In the genomic region with DNA sequence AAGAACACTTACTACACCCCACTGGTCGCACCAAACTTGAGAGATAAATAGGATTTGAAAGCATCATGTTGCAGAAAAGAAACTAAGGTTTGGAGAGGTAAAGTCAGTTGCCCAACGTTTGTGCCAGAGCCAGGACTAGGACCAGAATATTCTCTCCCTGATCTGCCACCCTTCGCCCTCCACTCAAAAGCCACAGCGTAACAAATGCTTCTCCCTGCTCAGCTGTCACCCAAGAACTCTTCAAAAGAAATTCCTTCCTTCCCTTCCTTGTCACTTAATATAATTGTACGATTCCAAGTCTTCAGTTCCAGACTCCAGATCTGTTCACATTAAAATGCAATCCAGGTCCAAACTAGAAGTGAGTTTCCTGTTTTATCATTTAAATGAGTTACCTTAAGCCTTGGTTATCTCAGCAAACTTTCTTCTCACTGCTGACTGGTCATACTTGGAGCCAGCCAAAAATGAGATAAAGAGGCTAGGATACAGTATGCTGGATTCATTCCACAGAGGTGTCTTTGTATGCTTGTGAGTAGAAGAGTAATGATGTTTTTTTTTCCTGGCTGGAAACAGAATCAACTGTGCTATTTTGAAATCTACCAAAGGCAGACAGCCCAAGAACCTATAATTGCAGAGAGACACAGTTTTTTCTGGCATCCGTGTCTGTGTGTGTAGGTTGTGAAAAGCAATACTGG, we compare ENCODE assay signal across 17 cellular contexts. TPM values are rescaled to one million over a fixed set of nuclear protein-coding genes. Genes with fewer than 3 reads are reported as not detected.
DNase-seq lines count a peak whose midpoint lies in the region; ATAC-seq and TF ChIP-seq lines count a peak whose summit lies in the region.
"Had no signal": no experiment of that assay in that cellular context is flagged by ENCODE, and none has a peak within 500 bp of the region (broad histone marks: within the 10 kb centered on the region; RNA-seq: fewer than 3 reads in every experiment).

No MANE protein-coding gene starts in this region.

- no peaks in the 10 kb centered on the region for H3K27me3 Mint-ChIP-seq in progenitor cell of endocrine pancreas

- in situ Hi-C loops in astrocyte of the spinal cord (cut with HindIII; ENCODE audit: low sequenced_read_pairs), result no loop called here

- peaks cover 6% of the 10 kb centered on the region for H3K9me3 Mint-ChIP-seq in progenitor cell of endocrine pancreas (ENCODE audit: low read depth)
- H3K9me3 Mint-ChIP-seq: activated T-helper 17 cell treated with anti-CD3 and anti-CD28 coated beads, Interleukin-2, amount 50 U/mL, for 72 hours had no signal

- H3K9me3 ChIP-seq in right cardiac atrium (ENCODE audit: control insufficient read depth, low read length), result no peaks in the 10 kb centered on the region

- WGBS in right cardiac atrium, result 44% methylated on average over 6 of the region's 6 CpGs

- H3K4me3 Mint-ChIP-seq in progenitor cell of endocrine pancreas (ENCODE audit: low read depth), result no peak overlapping the region
- H3K4me3 Mint-ChIP-seq: activated CD8-positive, alpha-beta T cell treated with anti-CD3 and anti-CD28 coated beads for 36 hours; activated T-helper 17 cell treated with anti-CD3 and anti-CD28 coated beads, Interleukin-2, amount 50 U/mL, for 72 hours had no signal

- DNase-seq in Ammon's horn (ENCODE audit: low spot score) (peak; percentile 52), astrocyte of the spinal cord (ENCODE audit: low read depth, low spot score) (peak; percentile 73), right cardiac atrium (no peak), progenitor cell of endocrine pancreas (ENCODE audit: low spot score, unreplicated experiment) (no peak), NCI-H345 treated with DMSO at 0.1 percent for 48 hours (lab: John Stamatoyannopoulos, UW; ENCODE audit: unreplicated experiment) (no peak), AG08396 (ENCODE audit: low spot score) (no peak)
- no peak for DNase-seq in activated CD4-positive, alpha-beta T cell treated with anti-CD3 and anti-CD28 coated beads, Interleukin-2, amount 50 U/mL, for 1 hour
- DNase-seq: activated CD8-positive, alpha-beta T cell treated with anti-CD3 and anti-CD28 coated beads for 36 hours; caudate nucleus; DND-41; left colon; NCI-H2081; NK-92 treated with Interleukin-12 subunit alpha and Interleukin-12 subunit beta, amount 100 ng/mL, for 24 hours; SHP77 treated with DMSO at 0.1 percent for 48 hours; T1000 had no signal

- H3K4me3 ChIP-seq in astrocyte of the spinal cord (ENCODE audit: low read depth, low read length) (no peak overlapping the region), right cardiac atrium (ENCODE audit: low read length) (no peak overlapping the region)

- intact Hi-C loops in right cardiac atrium (cut with DNase I), result no loop called here

- H3K27ac ChIP-seq in right cardiac atrium (ENCODE audit: low read length), result peak overlapping the region; percentile 85

- no peaks in the 10 kb centered on the region for H3K36me3 Mint-ChIP-seq in progenitor cell of endocrine pancreas (ENCODE audit: insufficient read depth)

- no peaks in the 10 kb centered on the region for H3K27me3 ChIP-seq in right cardiac atrium (ENCODE audit: control insufficient read depth, insufficient read depth)

- no peaks in the 10 kb centered on the region for H3K4me1 ChIP-seq in right cardiac atrium (ENCODE audit: control insufficient read depth, insufficient read depth, low read length)

- peaks cover 14% of the 10 kb centered on the region for H3K4me1 Mint-ChIP-seq in progenitor cell of endocrine pancreas (ENCODE audit: low read depth)
- H3K4me1 Mint-ChIP-seq: activated T-helper 17 cell treated with anti-CD3 and anti-CD28 coated beads, Interleukin-2, amount 50 U/mL, for 72 hours had no signal

- peak overlapping the region; percentile 12 for H3K27ac Mint-ChIP-seq in progenitor cell of endocrine pancreas
- H3K27ac Mint-ChIP-seq: activated CD8-positive, alpha-beta T cell treated with anti-CD3 and anti-CD28 coated beads for 36 hours; activated T-helper 17 cell treated with anti-CD3 and anti-CD28 coated beads, Interleukin-2, amount 50 U/mL, for 72 hours had no signal

- peak; percentile 73 to 83 for ATAC-seq in right cardiac atrium
- ATAC-seq in GM21576 (IDR thresholded peaks at IDR 0.05; ENCODE audit: unreplicated experiment), result no peak
- ATAC-seq: activated CD8-positive, alpha-beta T cell treated with anti-CD3 and anti-CD28 coated beads for 36 hours; activated T-helper 17 cell treated with anti-CD3 and anti-CD28 coated beads, Interleukin-2, amount 50 U/mL, for 72 hours; left colon had no signal

- TF ChIP-seq CTCF in astrocyte of the spinal cord (IDR thresholded peaks at IDR 0.05; ENCODE audit: low read depth, low read length), result no peak
- TF ChIP-seq CTCF in progenitor cell of endocrine pancreas (IDR thresholded peaks at IDR 0.05; ENCODE audit: unreplicated experiment), result no peak

RNA-seq across cellular contexts. Expression of a gene that starts 12.8 kb away (rescaled TPM):
- total RNA-seq in right cardiac atrium (100 to 1,000 TPM in 2 of 4 donors, 10 to 100 TPM in 2; 72.4 to 176 (median 94.8) TPM), progenitor cell of endocrine pancreas (85.4 and 85.7 TPM in 2 replicates)
- polyA plus RNA-seq in right cardiac atrium, result 26.4 TPM

Comparison
In these comparisons a context has a peak if more than half of its experiments do, and no peak if none do; other contexts are left out.
1. DNase-seq: peak in Ammon's horn (single experiment) and astrocyte of the spinal cord (single experiment); none in right cardiac atrium (0 of 3), progenitor cell of endocrine pancreas (single experiment), NCI-H345 treated with DMSO at 0.1 percent for 48 hours (single experiment), AG08396 (single experiment) and activated CD4-positive, alpha-beta T cell treated with anti-CD3 and anti-CD28 coated beads, Interleukin-2, amount 50 U/mL, for 1 hour (single experiment).